In genomic region chr10:22228167-22228938, GRCh38 we compare ENCODE assay signal across 8 cellular contexts. TPM values are rescaled to one million over a fixed set of nuclear protein-coding genes. Genes with fewer than 3 reads are reported as not detected.
DNase-seq lines count a peak whose midpoint lies in the region; FAIRE-seq and TF ChIP-seq lines count a peak whose summit lies in the region.

No MANE protein-coding gene starts in this region.

- no peaks in the 10 kb centered on the region for H3K36me3 ChIP-seq in SJSA1
- no peaks in the 10 kb centered on the region for H3K36me3 ChIP-seq in esophagus muscularis mucosa
- H3K36me3 ChIP-seq in prostate gland: no peaks in the 10 kb centered on the region

- H3K27ac ChIP-seq in SJSA1 (peak overlapping the region; percentile 41), esophagus muscularis mucosa (replicated peaks in 1 of 4) (peak overlapping the region; percentile 90 to 96 (median 92)), prostate gland (peak overlapping the region; percentile 91 to 97)

- TF ChIP-seq POLR2A in esophagus muscularis mucosa (IDR thresholded peaks at IDR 0.05; ENCODE audit: low read depth) (no peak), prostate gland (IDR thresholded peaks at IDR 0.05) (no peak)

- H3K4me1 ChIP-seq in SJSA1 (replicated peaks): peaks cover 12% of the 10 kb centered on the region; the same call in 1 of the 2 replicates
- peaks cover 3 to 10% (median 8%) of the 10 kb centered on the region in 4 donors for H3K4me1 ChIP-seq in esophagus muscularis mucosa
- no peaks in the 10 kb centered on the region for H3K4me1 ChIP-seq in prostate gland (replicated peaks)

- no peak for TF ChIP-seq EP300 in esophagus muscularis mucosa (IDR thresholded peaks at IDR 0.05)

- no peaks in the 10 kb centered on the region for H3K9me3 ChIP-seq in SJSA1 (replicated peaks)
- H3K9me3 ChIP-seq in esophagus muscularis mucosa: no peaks in the 10 kb centered on the region
- no peaks in the 10 kb centered on the region for H3K9me3 ChIP-seq in prostate gland

- no peak for DNase-seq in SJSA1 (ENCODE audit: low read depth in 1 of 2, low spot score in 2 of 2)
- DNase-seq in esophagus muscularis mucosa (ENCODE audit: extremely low spot score): no peak
- no peak for DNase-seq in prostate gland (ENCODE audit: low spot score)
- no peak for DNase-seq in DMS 273 treated with DMSO at 0.1 percent for 48 hours (lab: John Stamatoyannopoulos, UW)
- no peak for DNase-seq in NCI-H2227 (lab: John Stamatoyannopoulos, UW; ENCODE audit: unreplicated experiment)
- no peak for DNase-seq in GM19240 (ENCODE audit: insufficient read length, low spot score)
- no peak for DNase-seq in ureter (ENCODE audit: low spot score)

- no peaks in the 10 kb centered on the region for H3K27me3 ChIP-seq in SJSA1 (replicated peaks)
- no peaks in the 10 kb centered on the region for H3K27me3 ChIP-seq in esophagus muscularis mucosa
- H3K27me3 ChIP-seq in prostate gland (replicated peaks; ENCODE audit: insufficient read depth): no peaks in the 10 kb centered on the region

- intact Hi-C loops in esophagus muscularis mucosa (cut with DNase I) (loop anchor here (5.0 kb wide), 2 partner anchors 94 to 226 kb away; partner anchors contain the start of genes BMI1 and DNAJC1), prostate gland (cut with DNase I) (no loop called here)

- FAIRE-seq in G401.6 (lab: Jason Lieb, UNC): peak; percentile 64

- TF ChIP-seq CTCF in esophagus muscularis mucosa (IDR thresholded peaks at IDR 0.05) (no peak), prostate gland (IDR thresholded peaks at IDR 0.05) (no peak)

- WGBS in esophagus muscularis mucosa: 44% methylated on average over 9 of the region's 9 CpGs
- WGBS in prostate gland: 46% methylated on average over 9 of the region's 9 CpGs

- H3K4me3 ChIP-seq in SJSA1: peak overlapping the region; percentile 47
- H3K4me3 ChIP-seq in esophagus muscularis mucosa: peak overlapping the region; percentile 67 to 76 (median 70)
- H3K4me3 ChIP-seq in prostate gland: peak overlapping the region; percentile 68 to 71

RNA-seq across cellular contexts. Expression of gene EBLN1, which starts 10.5 kb away (rescaled TPM):
- not detected in 2 replicates for total RNA-seq in SJSA1 (2014; rRNA removed; shearing (Covaris generic))
- total RNA-seq in esophagus muscularis mucosa: not detected
- 1 to 10 TPM in 1 of 2 donors, not detected in 1; 1.8 TPM for total RNA-seq in prostate gland
- total RNA-seq in ureter: not detected

Comparison
In these comparisons a context has a peak if more than half of its experiments do, and no peak if none do; other contexts are left out.
1. H3K27ac ChIP-seq: peak in every context shown above with its lines; median percentile 94 in prostate gland; 92 in esophagus muscularis mucosa; 41 in SJSA1.